Comparison of ENCODE assay signal across 19 cellular contexts in genomic region chr22:50161508-50162390, GRCh38. TPM values are rescaled to one million over a fixed set of nuclear protein-coding genes. Genes with fewer than 3 reads are reported as not detected.
"Had no signal": no experiment of that assay in that cellular context is flagged by ENCODE, and none has a peak within 500 bp of the region (broad histone marks: within the 10 kb centered on the region; RNA-seq: fewer than 3 reads in every experiment).

No MANE protein-coding gene starts in this region.

- H3K27ac ChIP-seq: colonic mucosa, heart left ventricle, pancreas, right lobe of liver, spleen, thoracic aorta, transverse colon had no signal

- H3K4me3 ChIP-seq: colonic mucosa, heart left ventricle, mucosa of descending colon, pancreas, right lobe of liver, spleen, thoracic aorta, transverse colon had no signal

- H3K4me1 ChIP-seq: colonic mucosa, heart left ventricle, pancreas, right lobe of liver, spleen, transverse colon had no signal

- H3K4me3 Mint-ChIP-seq: naive thymus-derived CD8-positive, alpha-beta T cell; stimulated activated memory B cell treated with anti-CD40 and anti-IgM and Interleukin-4, amounts not matched to agents 10 μg/mL and 1 μg/mL and 100 μg/mL, for 72 hours; stimulated activated naive CD8-positive, alpha-beta T cell treated with anti-CD3 and anti-CD28 coated beads, Interleukin-15, amount 100 ng/mL, for 72 hours had no signal

- H3K9me3 Mint-ChIP-seq: naive thymus-derived CD8-positive, alpha-beta T cell; stimulated activated memory B cell treated with anti-CD40 and anti-IgM and Interleukin-4, amounts not matched to agents 10 μg/mL and 1 μg/mL and 100 μg/mL, for 72 hours; stimulated activated naive CD8-positive, alpha-beta T cell treated with anti-CD3 and anti-CD28 coated beads, Interleukin-15, amount 100 ng/mL, for 72 hours had no signal

- H3K36me3 ChIP-seq: colonic mucosa, heart left ventricle, pancreas, right lobe of liver, spleen, thoracic aorta, transverse colon had no signal

- DNase-seq: colonic mucosa; effector CD4-positive, alpha-beta T cell; foreskin melanocyte; hippocampal formation; mucosa of descending colon; right lobe of liver; spleen; stimulated activated CD4-positive, alpha-beta T cell treated with anti-CD3 and anti-CD28 coated beads, Interleukin-15, amount 100 ng/mL, for 24 hours; stimulated activated CD4-positive, alpha-beta T cell treated with anti-CD3 and anti-CD28 coated beads, Interleukin-1b, Interleukin-23, amount 100 ng/mL, for 48 hours; stimulated activated CD4-positive, alpha-beta T cell treated with anti-CD3 and anti-CD28 coated beads, Interleukin-4, amount 100 ng/mL, for 24 hours; stimulated activated naive CD8-positive, alpha-beta T cell treated with anti-CD3 and anti-CD28 coated beads, Interleukin-15, amount 100 ng/mL, for 72 hours; transverse colon had no signal

- H3K27ac Mint-ChIP-seq: naive thymus-derived CD8-positive, alpha-beta T cell; progenitor cell of endocrine pancreas; stimulated activated memory B cell treated with anti-CD40 and anti-IgM and Interleukin-4, amounts not matched to agents 10 μg/mL and 1 μg/mL and 100 μg/mL, for 72 hours; stimulated activated naive CD8-positive, alpha-beta T cell treated with anti-CD3 and anti-CD28 coated beads, Interleukin-15, amount 100 ng/mL, for 72 hours had no signal

- H3K36me3 Mint-ChIP-seq: naive thymus-derived CD8-positive, alpha-beta T cell; stimulated activated memory B cell treated with anti-CD40 and anti-IgM and Interleukin-4, amounts not matched to agents 10 μg/mL and 1 μg/mL and 100 μg/mL, for 72 hours had no signal

- H3K9me3 ChIP-seq: colonic mucosa, heart left ventricle, mucosa of descending colon, pancreas, right lobe of liver, spleen, thoracic aorta, transverse colon had no signal

- H3K27me3 ChIP-seq: colonic mucosa, pancreas, right lobe of liver, transverse colon had no signal

- H3K4me1 Mint-ChIP-seq: naive thymus-derived CD8-positive, alpha-beta T cell; stimulated activated memory B cell treated with anti-CD40 and anti-IgM and Interleukin-4, amounts not matched to agents 10 μg/mL and 1 μg/mL and 100 μg/mL, for 72 hours; stimulated activated naive CD8-positive, alpha-beta T cell treated with anti-CD3 and anti-CD28 coated beads, Interleukin-15, amount 100 ng/mL, for 72 hours had no signal

RNA-seq across cellular contexts. Expression of gene PANX2, which starts 8.8 kb away (rescaled TPM):
- total RNA-seq: colonic mucosa, skeletal muscle tissue had no signal
- polyA plus RNA-seq: naive thymus-derived CD8-positive, alpha-beta T cell had no signal
